Comparison of ENCODE assay signal across 8 cellular contexts in genomic region chr3:128969993-128970740, GRCh38. TPM values are rescaled to one million over a fixed set of nuclear protein-coding genes. Genes with fewer than 3 reads are reported as not detected.
DNase-seq lines count a peak whose midpoint lies in the region; ATAC-seq lines count a peak whose summit lies in the region.

No MANE protein-coding gene starts in this region.

- H3K9ac ChIP-seq in mesenchymal stem cell (ENCODE audit: low read length): peak overlapping the region; percentile 56

- ATAC-seq in Right ventricle myocardium inferior (peak; percentile 49), GM19395 (IDR thresholded peaks at IDR 0.05; ENCODE audit: unreplicated experiment) (no peak)
- peak; percentile 64 for ATAC-seq in stimulated activated effector memory CD8-positive, alpha-beta T cell treated with anti-CD3 and anti-CD28 coated beads, Interleukin-12 subunit alpha, Interleukin-12 subunit beta, amount 100 ng/mL, for 72 hours

- H4K91ac ChIP-seq in mesenchymal stem cell (ENCODE audit: low read length): no peak overlapping the region

- H3K23ac ChIP-seq in mesenchymal stem cell (ENCODE audit: low read length in 2 of 2): no peak overlapping the region

- H3K9me3 ChIP-seq in mesenchymal stem cell (ENCODE audit: control insufficient read depth, low read length): no peaks in the 10 kb centered on the region

- no peak overlapping the region for H2BK12ac ChIP-seq in mesenchymal stem cell (ENCODE audit: low read length in 2 of 2)

- no peak overlapping the region for H3K4me3 Mint-ChIP-seq in stimulated activated effector memory CD8-positive, alpha-beta T cell treated with anti-CD3 and anti-CD28 coated beads, Interleukin-12 subunit alpha, Interleukin-12 subunit beta, amount 100 ng/mL, for 72 hours

- H2BK5ac ChIP-seq in mesenchymal stem cell (ENCODE audit: low read depth, low read length, poor library complexity, severe bottlenecking): no peak overlapping the region

- 25% methylated on average over 9 of the region's 12 CpGs for WGBS in mesenchymal stem cell

- peaks cover 9% of the 10 kb centered on the region for H3K4me1 Mint-ChIP-seq in stimulated activated effector memory CD8-positive, alpha-beta T cell treated with anti-CD3 and anti-CD28 coated beads, Interleukin-12 subunit alpha, Interleukin-12 subunit beta, amount 100 ng/mL, for 72 hours

- H3K14ac ChIP-seq in mesenchymal stem cell (ENCODE audit: low read length in 2 of 2): no peak overlapping the region

- H3K18ac ChIP-seq in mesenchymal stem cell (ENCODE audit: low read depth in 1 of 2, low read length in 2 of 2): no peak overlapping the region

- H3K27me3 ChIP-seq in mesenchymal stem cell (ENCODE audit: control insufficient read depth in 1 of 2, insufficient read depth in 1 of 2, low read length in 2 of 2): peaks cover 16 to 38% of the 10 kb centered on the region in 2 experiments

- no peaks in the 10 kb centered on the region for H3K79me1 ChIP-seq in mesenchymal stem cell (replicated peaks; ENCODE audit: low read length, poor library complexity, severe bottlenecking)

- no peak overlapping the region for H3K4me3 ChIP-seq in mesenchymal stem cell (ENCODE audit: insufficient read depth in 1 of 2, low read depth in 1 of 2, low read length in 2 of 2)

- H3K4me2 ChIP-seq in mesenchymal stem cell (ENCODE audit: low read length, poor library complexity, severe bottlenecking): no peak overlapping the region

- H2AK5ac ChIP-seq in mesenchymal stem cell (ENCODE audit: low read length, severe bottlenecking): no peak overlapping the region

- no peak overlapping the region for H3K27ac ChIP-seq in mesenchymal stem cell (ENCODE audit: low read length, poor library complexity, severe bottlenecking)

- no peaks in the 10 kb centered on the region for H3K36me3 ChIP-seq in mesenchymal stem cell (ENCODE audit: control insufficient read depth in 1 of 2, insufficient read depth in 2 of 2, low read depth in 1 of 2, low read length in 2 of 2)

- H2BK120ac ChIP-seq in mesenchymal stem cell (ENCODE audit: low read depth, low read length): no peak overlapping the region

- H3K27ac Mint-ChIP-seq in stimulated activated effector memory CD8-positive, alpha-beta T cell treated with anti-CD3 and anti-CD28 coated beads, Interleukin-12 subunit alpha, Interleukin-12 subunit beta, amount 100 ng/mL, for 72 hours: no peak overlapping the region

- DNase-seq in Right ventricle myocardium inferior (ENCODE audit: missing footprints) (no peak), cardiac septum (ENCODE audit: low spot score) (no peak), NCI-H345 treated with DMSO at 0.1 percent for 48 hours (lab: John Stamatoyannopoulos, UW; ENCODE audit: unreplicated experiment) (peak; percentile 3), dedifferentiated amniotic fluid mesenchymal stem cell (ENCODE audit: extremely low spot score) (peak; percentile 56), mesenchymal stem cell (peak; percentile 54)
- DNase-seq in activated CD4-positive, alpha-beta T cell treated with anti-CD3 and anti-CD28 coated beads for 4 hours: peak; percentile 54 to 63
- DNase-seq in stimulated activated effector memory CD8-positive, alpha-beta T cell treated with anti-CD3 and anti-CD28 coated beads, Interleukin-12 subunit alpha, Interleukin-12 subunit beta, amount 100 ng/mL, for 72 hours (ENCODE audit: low spot score in 2 of 2): peak; percentile 38 to 76

- no peaks in the 10 kb centered on the region for H3K9me3 Mint-ChIP-seq in stimulated activated effector memory CD8-positive, alpha-beta T cell treated with anti-CD3 and anti-CD28 coated beads, Interleukin-12 subunit alpha, Interleukin-12 subunit beta, amount 100 ng/mL, for 72 hours

- no peak overlapping the region for H2AFZ ChIP-seq in mesenchymal stem cell (ENCODE audit: low read depth, low read length)

- H4K8ac ChIP-seq in mesenchymal stem cell (ENCODE audit: low read length): no peak overlapping the region

- no peak overlapping the region for H3K4ac ChIP-seq in mesenchymal stem cell (ENCODE audit: low read depth in 1 of 2, low read length in 2 of 2)

- H2BK15ac ChIP-seq in mesenchymal stem cell (ENCODE audit: low read depth, poor library complexity, severe bottlenecking): no peak overlapping the region

- H3K36me3 Mint-ChIP-seq in stimulated activated effector memory CD8-positive, alpha-beta T cell treated with anti-CD3 and anti-CD28 coated beads, Interleukin-12 subunit alpha, Interleukin-12 subunit beta, amount 100 ng/mL, for 72 hours: no peaks in the 10 kb centered on the region

- intact Hi-C loops in Right ventricle myocardium inferior (cut with DNase I) (loop anchor here (2.0 to 10.0 kb wide), 2 partner anchors 115 to 279 kb away; partner anchors contain the start of gene COPG1), cardiac septum (cut with DNase I) (loop anchor here (2.0 to 10.0 kb wide), 3 partner anchors 83 to 275 kb away; no protein-coding TSS in a partner anchor)

- H3K4me1 ChIP-seq in mesenchymal stem cell (ENCODE audit: control insufficient read depth, insufficient read depth, low read depth, low read length): peaks cover 1% of the 10 kb centered on the region

RNA-seq across cellular contexts. Expression of gene CFAP92, which starts 23.7 kb away (rescaled TPM):
- total RNA-seq in Right ventricle myocardium inferior (0.49 TPM), cardiac septum (0.27 TPM)
- 1.0 TPM for polyA plus RNA-seq in mesenchymal stem cell (2013, experiment 1 of 2)
- polyA plus RNA-seq in mesenchymal stem cell (2013, experiment 2 of 2): 1.0 TPM

RNA-seq across cellular contexts. Expression of gene EFCC1, which starts 30.9 kb away (rescaled TPM):
- total RNA-seq in Right ventricle myocardium inferior (2.3 TPM), cardiac septum (1.7 TPM)
- polyA plus RNA-seq in mesenchymal stem cell (2013, experiment 1 of 2): 3.9 TPM
- 4.3 TPM for polyA plus RNA-seq in mesenchymal stem cell (2013, experiment 2 of 2)

Comparison
In these comparisons a context has a peak if more than half of its experiments do, and no peak if none do; other contexts are left out.
1. DNase-seq: peak in NCI-H345 treated with DMSO at 0.1 percent for 48 hours (single experiment), activated CD4-positive, alpha-beta T cell treated with anti-CD3 and anti-CD28 coated beads for 4 hours (2 of 2), dedifferentiated amniotic fluid mesenchymal stem cell (single experiment), mesenchymal stem cell (single experiment) and stimulated activated effector memory CD8-positive, alpha-beta T cell treated with anti-CD3 and anti-CD28 coated beads, Interleukin-12 subunit alpha, Interleukin-12 subunit beta, amount 100 ng/mL, for 72 hours (2 of 2); none in Right ventricle myocardium inferior (single experiment) and cardiac septum (single experiment).